ENCODE assay signal across 25 cellular contexts in the genomic region with DNA sequence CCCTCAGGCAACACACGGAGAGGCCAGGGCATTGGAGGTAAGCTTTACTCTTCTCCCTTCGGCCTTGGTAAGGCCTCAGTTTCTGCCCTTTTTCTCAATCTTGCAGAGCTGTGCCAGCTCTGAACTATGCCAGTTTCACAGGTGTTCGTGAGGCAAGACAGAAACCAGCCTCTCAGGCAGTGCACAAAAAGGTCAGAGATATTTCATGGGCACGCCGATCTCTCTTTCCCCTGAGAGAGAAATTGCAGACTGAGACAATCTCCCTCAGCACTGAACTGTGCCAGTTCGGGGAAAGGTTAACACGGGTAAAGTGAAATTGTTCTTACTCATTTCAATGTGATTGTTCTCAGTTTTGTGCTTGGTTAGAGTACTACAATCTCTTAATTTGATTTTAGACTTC.
"Had no signal": no experiment of that assay in that cellular context is flagged by ENCODE, and none has a peak within 500 bp of the region (broad histone marks: within the 10 kb centered on the region; RNA-seq: fewer than 3 reads in every experiment).

No MANE protein-coding gene starts in this region.

- H3K27ac ChIP-seq: coronary artery, esophagus squamous epithelium, hepatocyte, left lung, lower lobe of right lung, ovary, psoas muscle, right lobe of liver, thoracic aorta, tibial nerve, upper lobe of left lung, uterus had no signal

- DNase-seq: dermis blood vessel endothelial cell; effector memory CD8-positive, alpha-beta T cell; erythroblast; esophagus squamous epithelium; foreskin melanocyte; kidney; left lung; lower lobe of right lung; natural killer cell; occipital lobe; ovary; posterior cingulate gyrus; psoas muscle; right lobe of liver; small intestine; stimulated activated CD4-positive, alpha-beta T cell treated with anti-CD3 and anti-CD28 coated beads, Interleukin-15, amount 100 ng/mL, for 24 hours; stimulated activated CD4-positive, alpha-beta T cell treated with anti-CD3 and anti-CD28 coated beads, Interleukin-2, amount 100 ng/mL, for 48 hours; stimulated activated naive B cell treated with anti-CD40 and anti-IgM and Interleukin-4, amounts not matched to agents 10 μg/mL and 1 μg/mL and 100 μg/mL, for 72 hours; upper lobe of left lung; uterus had no signal

- H3K4me2 ChIP-seq: hepatocyte had no signal

- FAIRE-seq: endometrium, kidney, small intestine had no signal

- H3K4me3 ChIP-seq: coronary artery, esophagus squamous epithelium, hepatocyte, left lung, lower lobe of right lung, ovary, psoas muscle, right lobe of liver, thoracic aorta, tibial nerve, upper lobe of left lung, uterus had no signal

- H3K9me3 ChIP-seq: esophagus squamous epithelium, ovary, right lobe of liver, thoracic aorta, upper lobe of left lung, uterus had no signal

- H3K27me3 ChIP-seq: esophagus squamous epithelium, hepatocyte, left lung, ovary, right lobe of liver, tibial nerve, upper lobe of left lung, uterus had no signal

- H3K4me1 ChIP-seq: esophagus squamous epithelium, left lung, lower lobe of right lung, psoas muscle, right lobe of liver, tibial nerve, upper lobe of left lung, uterus had no signal

- ATAC-seq: effector memory CD8-positive, alpha-beta T cell; left lung; lower lobe of right lung; natural killer cell; psoas muscle; right lobe of liver; stimulated activated naive B cell treated with anti-CD40 and anti-IgM and Interleukin-4, amounts not matched to agents 10 μg/mL and 1 μg/mL and 100 μg/mL, for 72 hours had no signal

- H2AFZ ChIP-seq: hepatocyte had no signal

- H3K36me3 ChIP-seq: esophagus squamous epithelium, left lung, lower lobe of right lung, ovary, right lobe of liver, thoracic aorta, tibial nerve, upper lobe of left lung, uterus had no signal

- H3K79me2 ChIP-seq: hepatocyte had no signal
